8 cellular contexts compared by ENCODE assay signal in the genomic region with DNA sequence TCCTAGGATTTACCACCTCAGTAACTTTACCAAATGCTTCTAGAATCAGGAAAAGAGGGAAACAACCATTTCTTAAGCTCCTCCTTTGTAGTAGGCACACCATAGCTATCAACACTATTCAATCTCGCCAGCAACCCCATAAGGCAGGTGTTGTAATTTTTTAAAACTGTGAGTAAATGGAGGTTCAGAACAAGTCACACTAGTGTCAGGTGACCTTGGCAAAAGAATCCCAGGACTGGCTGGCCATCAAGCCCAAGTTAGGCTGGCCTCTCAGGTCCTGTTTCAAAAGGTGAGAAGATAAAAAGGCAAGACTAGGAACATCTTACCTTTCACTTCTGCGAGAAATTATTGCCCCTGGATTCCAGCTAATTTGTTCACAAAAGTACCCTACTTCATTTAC. TPM values are rescaled to one million over a fixed set of nuclear protein-coding genes. Genes with fewer than 3 reads are reported as not detected.
DNase-seq lines count a peak whose midpoint lies in the region; ATAC-seq and TF ChIP-seq lines count a peak whose summit lies in the region.

No MANE protein-coding gene starts in this region.

- POLR2A ChIA-PET in AG04450 (lab: Yijun Ruan, JAX) = no interaction called here
- POLR2A ChIA-PET in naive thymus-derived CD4-positive, alpha-beta T cell (lab: Charles Lee) = interaction anchor here (0.6 to 1.9 kb wide), 6 partner anchors 9 to 1084 kb away, joined by 3 to 6 read pairs (median 4); no protein-coding TSS in a partner anchor

- peak overlapping the region; percentile 81 to 94 (median 87) for H3K27ac Mint-ChIP-seq in naive thymus-derived CD4-positive, alpha-beta T cell

- 36 to 54% methylated on average over 1 to 2 of the region's 2 CpGs for WGBS in ectodermal cell, 2 experiments

- peaks cover 15 to 56% (median 49%) of the 10 kb centered on the region in 7 donors for H3K4me1 Mint-ChIP-seq in naive thymus-derived CD4-positive, alpha-beta T cell

- H3K9me3 Mint-ChIP-seq in naive thymus-derived CD4-positive, alpha-beta T cell = no peaks in the 10 kb centered on the region

- TF ChIP-seq CTCF in AG04450 (IDR thresholded peaks at IDR 0.05; ENCODE audit: low read depth, low read length) (no peak), LNCaP clone FGC (IDR thresholded peaks at IDR 0.05; ENCODE audit: control insufficient read depth, extremely low read depth, insufficient read depth) (no peak)

- H3K4me3 Mint-ChIP-seq in naive thymus-derived CD4-positive, alpha-beta T cell = peak overlapping the region; percentile 86 to 92 (median 89)

- peaks cover 3% of the 10 kb centered on the region; the same call in 1 of the 2 replicates for H3K9me3 ChIP-seq in AG04450 (ENCODE audit: control insufficient read depth, insufficient read depth, low read length)
- H3K9me3 ChIP-seq in ectodermal cell (ENCODE audit: control insufficient read depth, low read length) = no peaks in the 10 kb centered on the region
- no peaks in the 10 kb centered on the region for H3K9me3 ChIP-seq in naive thymus-derived CD4-positive, alpha-beta T cell (ENCODE audit: control insufficient read depth in 2 of 3, low read length in 3 of 3)

- no peaks in the 10 kb centered on the region for H3K36me3 Mint-ChIP-seq in naive thymus-derived CD4-positive, alpha-beta T cell

- H3K27ac ChIP-seq in AG04450 (ENCODE audit: low read depth, low read length) (no peak overlapping the region), ectodermal cell (ENCODE audit: insufficient read depth, low read depth, low read length, poor library complexity, severe bottlenecking) (peak overlapping the region; percentile 55)
- H3K27ac ChIP-seq in naive thymus-derived CD4-positive, alpha-beta T cell (ENCODE audit: low read depth, low read length) = peak overlapping the region; percentile 86

- ATAC-seq in naive thymus-derived CD4-positive, alpha-beta T cell = no peak
- no peak for ATAC-seq in HG02885 (IDR thresholded peaks at IDR 0.05; ENCODE audit: poor library complexity, unreplicated experiment)

- intact Hi-C loops in naive thymus-derived CD4-positive, alpha-beta T cell (cut with micrococcal nuclease) = loop anchor here in 1 of 2 donors (5.0 kb wide), 1 partner anchor 35 kb away; no protein-coding TSS in a partner anchor

- H3K36me3 ChIP-seq in ectodermal cell (ENCODE audit: control insufficient read depth, insufficient read depth, low read length) = no peaks in the 10 kb centered on the region
- peaks cover 0 to 17% (median 0%) of the 10 kb centered on the region in 3 experiments for H3K36me3 ChIP-seq in naive thymus-derived CD4-positive, alpha-beta T cell (ENCODE audit: control insufficient read depth in 2 of 3, insufficient read depth in 3 of 3, low read length in 3 of 3)

- no peaks in the 10 kb centered on the region for H3K27me3 Mint-ChIP-seq in naive thymus-derived CD4-positive, alpha-beta T cell

- H3K4me3 ChIP-seq in AG04450 (ENCODE audit: low read depth, low read length) (peak overlapping the region; percentile 92), LNCaP clone FGC (ENCODE audit: low read depth, low read length) (peak overlapping the region; percentile 90), ectodermal cell (ENCODE audit: insufficient read depth, low read depth, low read length) (peak overlapping the region; percentile 90)
- peak overlapping the region; percentile 90 for H3K4me3 ChIP-seq in naive thymus-derived CD4-positive, alpha-beta T cell (ENCODE audit: low read length)

- CTCF ChIA-PET in AG04450 (lab: Charles Lee) = interaction anchor here (0.7 to 3.2 kb wide), 2 partner anchors 10 to 13 kb away, joined by 3 to 30 read pairs; no protein-coding TSS in a partner anchor
- CTCF ChIA-PET in naive thymus-derived CD4-positive, alpha-beta T cell (lab: Charles Lee) = interaction anchor here (0.7 to 1.5 kb wide), 3 partner anchors 10 to 263 kb away, joined by 3 to 6 read pairs (median 3); no protein-coding TSS in a partner anchor

- H3K4me1 ChIP-seq in ectodermal cell (ENCODE audit: control insufficient read depth, insufficient read depth, low read length) = peaks cover 7% of the 10 kb centered on the region
- H3K4me1 ChIP-seq in naive thymus-derived CD4-positive, alpha-beta T cell (ENCODE audit: control insufficient read depth in 2 of 2, insufficient read depth in 2 of 2, low read length in 2 of 2) = peaks cover 12% of the 10 kb centered on the region in 2 donors

- DNase-seq in AG04450 (ENCODE audit: low read depth, low spot score) (no peak), LNCaP clone FGC (ENCODE audit: low read depth) (no peak), NCI-H1436 (lab: John Stamatoyannopoulos, UW) (no peak), T1000 (lab: John Stamatoyannopoulos, UW) (no peak), AG08396 (ENCODE audit: low spot score) (no peak)
- DNase-seq in naive thymus-derived CD4-positive, alpha-beta T cell = no peak

- peaks cover 3% of the 10 kb centered on the region for H3K27me3 ChIP-seq in AG04450 (ENCODE audit: control insufficient read depth, insufficient read depth, low read length)
- no peaks in the 10 kb centered on the region for H3K27me3 ChIP-seq in ectodermal cell (ENCODE audit: control insufficient read depth, insufficient read depth, low read length, poor library complexity, severe bottlenecking)
- no peaks in the 10 kb centered on the region for H3K27me3 ChIP-seq in naive thymus-derived CD4-positive, alpha-beta T cell (ENCODE audit: control insufficient read depth in 2 of 2, insufficient read depth in 2 of 2, low read length in 2 of 2)

RNA-seq across cellular contexts. Expression of gene TOP3B, which starts 0.7 kb away (rescaled TPM):
- polyA plus RNA-seq in AG04450 (2011; rRNA removed) = 10.3 and 13.2 TPM in 2 replicates
- 15.9 and 21.4 TPM in 2 replicates for polyA minus RNA-seq in AG04450 (2011; rRNA and poly(A)+ RNA removed)
- 61.4 TPM for polyA plus RNA-seq in ectodermal cell (2013, experiment 1 of 4)
- 53.2 TPM for polyA plus RNA-seq in ectodermal cell (2013, experiment 2 of 4)
- polyA plus RNA-seq in ectodermal cell (2013, experiment 3 of 4) = 45.1 TPM
- polyA plus RNA-seq in ectodermal cell (2013, experiment 4 of 4) = 51.7 TPM
- 10 to 100 TPM; 43.4 to 80.5 (median 59.1) TPM for total RNA-seq in naive thymus-derived CD4-positive, alpha-beta T cell
- 10 to 100 TPM in 1 of 2 donors, 1 to 10 TPM in 1; 8.4 to 16.2 TPM for polyA plus RNA-seq in naive thymus-derived CD4-positive, alpha-beta T cell

RNA-seq across cellular contexts. Expression of gene PPM1F, which starts 29.2 kb away (rescaled TPM):
- 17.7 and 21.2 TPM in 2 replicates for polyA plus RNA-seq in AG04450 (2011; rRNA removed)
- polyA minus RNA-seq in AG04450 (2011; rRNA and poly(A)+ RNA removed) = 11.4 and 12.0 TPM in 2 replicates
- polyA plus RNA-seq in ectodermal cell (2013, experiment 1 of 4) = 27.9 TPM
- polyA plus RNA-seq in ectodermal cell (2013, experiment 2 of 4) = 24.5 TPM
- 19.3 TPM for polyA plus RNA-seq in ectodermal cell (2013, experiment 3 of 4)
- polyA plus RNA-seq in ectodermal cell (2013, experiment 4 of 4) = 21.5 TPM
- total RNA-seq in naive thymus-derived CD4-positive, alpha-beta T cell = 10 to 100 TPM; 21.3 to 58.0 (median 27.8) TPM
- 10 to 100 TPM in 1 of 2 donors, 1 to 10 TPM in 1; 8.8 to 11.5 TPM for polyA plus RNA-seq in naive thymus-derived CD4-positive, alpha-beta T cell
